17 cellular contexts compared by ENCODE assay signal in the genomic region with DNA sequence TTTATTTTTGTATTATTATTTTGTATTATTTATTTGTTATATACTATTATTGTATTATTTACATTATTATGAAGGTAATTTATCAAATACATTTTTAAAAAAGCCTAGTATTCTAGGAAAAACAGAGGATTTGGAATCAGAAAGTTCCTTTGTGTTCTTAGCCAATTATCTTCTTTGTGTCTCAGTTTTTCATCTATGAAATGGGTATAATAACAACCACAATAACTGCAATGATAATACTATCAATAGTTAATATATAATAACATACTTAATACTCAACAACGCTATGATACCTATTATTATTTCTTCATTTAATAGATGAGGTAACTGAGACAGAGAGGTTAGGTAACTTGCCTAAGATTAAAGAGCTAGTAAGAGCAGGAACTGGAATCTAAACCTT.
DNase-seq lines count a peak whose midpoint lies in the region; ATAC-seq, FAIRE-seq and TF ChIP-seq lines count a peak whose summit lies in the region.
"Had no signal": no experiment of that assay in that cellular context is flagged by ENCODE, and none has a peak within 500 bp of the region (broad histone marks: within the 10 kb centered on the region; RNA-seq: fewer than 3 reads in every experiment).

No MANE protein-coding gene starts in this region.

- FAIRE-seq in A204.1 (lab: Jason Lieb, UNC) = peak; percentile 90
- FAIRE-seq in RCC 7860 (lab: Jason Lieb, UNC) = peak; percentile 7
- FAIRE-seq in K562 (lab: Jason Lieb, UNC) = no peak
- FAIRE-seq in pancreas (lab: Jason Lieb, UNC) = peak; percentile 23
- FAIRE-seq: GM12892 had no signal

- H3K79me2 ChIP-seq in K562 (ENCODE audit: control insufficient read depth, insufficient read depth, low read length) = no peaks in the 10 kb centered on the region

- CTCF ChIA-PET in K562 (lab: Yijun Ruan, JAX; ENCODE audit: low intra/inter-chr PET ratio) = interaction anchor here (0.5 kb wide), 1 partner anchor 1576 kb away, joined by 3 read pairs; no protein-coding TSS in a partner anchor

- WGBS in K562 (ENCODE audit: insufficient coverage, low coverage, missing lambda C conversion rate) = 0% methylated on average over 1 of the region's 1 CpG
- WGBS in pancreas, 2 donors = 87 to 92% methylated on average over 1 of the region's 1 CpG

- TF ChIP-seq CTCF in K562 (IDR thresholded peaks at IDR 0.05 in 2 of 3, conservative IDR thresholded peaks at IDR 0.05 in 1 of 3; ENCODE audit: insufficient read depth in 2 of 3, low read depth in 1 of 3, low read length in 3 of 3) (no peak), pancreas (IDR thresholded peaks at IDR 0.05) (no peak), lower lobe of right lung (IDR thresholded peaks at IDR 0.05) (no peak)

- no peaks in the 10 kb centered on the region for H3K9me3 ChIP-seq in K562 (replicated peaks; ENCODE audit: control insufficient read depth, insufficient read depth, low read depth, low read length)
- no peaks in the 10 kb centered on the region for H3K9me3 ChIP-seq in pancreas
- no peaks in the 10 kb centered on the region for H3K9me3 ChIP-seq in lower lobe of right lung

- H2AFZ ChIP-seq in K562 (ENCODE audit: low read depth, low read length) = no peak overlapping the region
- H2AFZ ChIP-seq: GM23248 had no signal

- BruUV-seq in K562 (replicated peaks; lab: Mats Ljungman, UMichigan) = no TSS peak

- no peak for ATAC-seq in K562
- no peak for ATAC-seq in pancreas
- no peak for ATAC-seq in lower lobe of right lung
- no peak for ATAC-seq in HG03442 (IDR thresholded peaks at IDR 0.05; ENCODE audit: unreplicated experiment)
- ATAC-seq: HCT116 had no signal

- no peak overlapping the region for H3K4me2 ChIP-seq in K562 (ENCODE audit: insufficient read depth, low read length)

- H3K4me3 ChIP-seq in K562 (no peak overlapping the region), pancreas (no peak overlapping the region), lower lobe of right lung (no peak overlapping the region)
- H3K4me3 ChIP-seq: GM23248 had no signal

- H3K4me1 ChIP-seq in K562 (replicated peaks in 1 of 2; ENCODE audit: control insufficient read depth in 2 of 2, insufficient read depth in 2 of 2, low read length in 2 of 2) = no peaks in the 10 kb centered on the region
- H3K4me1 ChIP-seq in pancreas = no peaks in the 10 kb centered on the region
- no peaks in the 10 kb centered on the region for H3K4me1 ChIP-seq in lower lobe of right lung

- intact Hi-C loops in K562 (cut with micrococcal nuclease) (no loop called here), pancreas (cut with DNase I) (no loop called here), lower lobe of right lung (cut with DNase I) (no loop called here)

- no peaks in the 10 kb centered on the region for H3K9me1 ChIP-seq in K562 (ENCODE audit: control insufficient read depth, insufficient read depth, low read length)

- POLR2A ChIA-PET in K562 (lab: Yijun Ruan, JAX) = interaction anchor here (0.6 to 1.3 kb wide), 2 partner anchors 13 to 29 kb away, joined by 3 to 4 read pairs; no protein-coding TSS in a partner anchor

- H4K20me1 ChIP-seq in K562 (replicated peaks; ENCODE audit: control insufficient read depth, insufficient read depth, low read length) = no peaks in the 10 kb centered on the region

- TF ChIP-seq POLR2A in K562 (conservative IDR thresholded peaks at IDR 0.05) = no peak

- no peak overlapping the region for H3K9ac ChIP-seq in K562 (ENCODE audit: insufficient read depth in 1 of 2, low read depth in 2 of 2, low read length in 2 of 2)
- H3K9ac ChIP-seq: GM23248 had no signal

- DNase-seq in RCC 7860 (ENCODE audit: low spot score) = no peak
- DNase-seq in K562 (ENCODE audit: extremely low read depth in 1 of 4, low spot score in 3 of 4) = no peak
- DNase-seq in pancreas = no peak
- DNase-seq in lower lobe of right lung = no peak
- DNase-seq in GOT3 (lab: John Stamatoyannopoulos, UW) = no peak
- DNase-seq: 8988T; C1 segment of cervical spinal cord; Calu3; CD4-positive, alpha-beta memory T cell; COR-L47; DMS79 treated with DMSO at 0.1 percent for 48 hours; GM23248; H9 had no signal

- TF ChIP-seq EP300 in K562 (IDR thresholded peaks at IDR 0.05; ENCODE audit: low read length) = no peak

- in situ Hi-C loops in K562 (cut with MboI) = loop anchor here (10.0 kb wide), 1 partner anchor 215 kb away; no protein-coding TSS in a partner anchor

- H3K36me3 ChIP-seq in K562 (ENCODE audit: control insufficient read depth, insufficient read depth, low read length) = no peaks in the 10 kb centered on the region
- H3K36me3 ChIP-seq in pancreas = no peaks in the 10 kb centered on the region
- H3K36me3 ChIP-seq in lower lobe of right lung = peaks cover 67% of the 10 kb centered on the region

- no peak for TF ChIP-seq RAD21 in K562 (CRISPR knock-in tag; conservative IDR thresholded peaks at IDR 0.05 in 1 of 2, IDR thresholded peaks at IDR 0.05 in 1 of 2)

- H3K27ac ChIP-seq in K562 (ENCODE audit: extremely low read depth, low read depth, low read length) (no peak overlapping the region), pancreas (no peak overlapping the region), lower lobe of right lung (no peak overlapping the region)
- H3K27ac ChIP-seq: GM23248 had no signal

- 0 out of 5 replicates have a peak, but pooled peaks cover 0 to under 1% of the 10 kb centered on the region in 2 experiments for H3K27me3 ChIP-seq in K562 (ENCODE audit: control insufficient read depth in 2 of 2, insufficient read depth in 2 of 2, low read length in 2 of 2)
- H3K27me3 ChIP-seq in pancreas = no peaks in the 10 kb centered on the region
- H3K27me3 ChIP-seq in lower lobe of right lung (ENCODE audit: low read depth) = no peaks in the 10 kb centered on the region

TF ChIP-seq in K562, 482 proteins besides CTCF, POLR2A, EP300 and RAD21:
- TF ChIP-seq RBM25 (IDR thresholded peaks at IDR 0.05; ENCODE audit: low read depth, low read length, severe bottlenecking) = peak; percentile 92
- TF ChIP-seq MTF1 (CRISPR knock-in tag; IDR thresholded peaks at IDR 0.05; ENCODE audit: borderline replicate concordance) = no peak
